32 cellular contexts compared by ENCODE assay signal in the genomic region with DNA sequence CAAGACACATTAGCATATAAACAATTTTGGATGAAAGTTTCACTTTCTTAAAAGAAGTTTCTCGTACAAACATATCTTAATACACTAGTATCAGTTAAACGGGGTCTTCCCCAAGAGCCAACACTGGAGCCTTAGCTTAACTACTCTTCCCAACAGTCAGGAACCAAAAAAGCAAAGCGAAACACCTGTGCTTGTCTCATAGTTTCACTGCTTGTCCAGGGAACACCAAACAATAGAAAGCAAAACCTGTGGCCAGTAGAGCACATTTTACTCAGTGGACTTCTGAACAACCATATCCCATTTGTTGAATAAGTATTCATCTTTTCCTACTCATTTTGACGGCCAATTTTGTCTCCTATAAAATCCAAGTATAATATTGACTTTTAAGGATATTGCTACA.
"Had no signal": no experiment of that assay in that cellular context is flagged by ENCODE, and none has a peak within 500 bp of the region (broad histone marks: within the 10 kb centered on the region; RNA-seq: fewer than 3 reads in every experiment).

No MANE protein-coding gene starts in this region.

- FAIRE-seq: endometrium, endothelial cell of umbilical vein had no signal

- H3K36me3 ChIP-seq: adrenal gland, breast epithelium, cardiac muscle cell, colonic mucosa, esophagus squamous epithelium, gastroesophageal sphincter, heart right ventricle had no signal

- H3K27ac ChIP-seq: adrenal gland, body of pancreas, breast epithelium, cardiac muscle cell, colonic mucosa, epithelial cell of prostate, esophagus squamous epithelium, gastroesophageal sphincter, heart right ventricle had no signal

- ATAC-seq: activated CD4-positive, alpha-beta T cell treated with anti-CD3 and anti-CD28 coated beads for 36 hours; activated CD8-positive, alpha-beta memory T cell treated with anti-CD3 and anti-CD28 coated beads, Interleukin-2, amount 10 ng/mL, durations not matched to agents 7 days and 5 days; activated CD8-positive, alpha-beta T cell treated with anti-CD3 and anti-CD28 coated beads, Interleukin-2, amount 10 ng/mL, durations not matched to agents 7 days and 5 days; activated naive CD8-positive, alpha-beta T cell treated with anti-CD3 and anti-CD28 coated beads, Interleukin-2, amount 50 U/mL, for 24 hours; body of pancreas; gastroesophageal sphincter; heart right ventricle had no signal

- DNase-seq: activated CD4-positive, alpha-beta memory T cell treated with anti-CD3 and anti-CD28 coated beads for 36 hours; activated CD4-positive, alpha-beta T cell treated with anti-CD3 and anti-CD28 coated beads for 36 hours; activated CD4-positive, alpha-beta T cell treated with anti-CD3 and anti-CD28 coated beads, Interleukin-2, amount 10 ng/mL, durations not matched to agents 24 days and 14 days; activated CD4-positive, CD25-positive, alpha-beta regulatory T cell; activated CD4-positive, CD25-positive, alpha-beta regulatory T cell treated with anti-CD3 and anti-CD28 coated beads, Interleukin-2, amount 50 U/mL, for 72 hours; activated CD8-positive, alpha-beta memory T cell treated with anti-CD3 and anti-CD28 coated beads, Interleukin-2, amount 10 ng/mL, durations not matched to agents 7 days and 5 days; activated CD8-positive, alpha-beta memory T cell treated with anti-CD3 and anti-CD28 coated beads, Interleukin-2, amount 50 U/mL, for 4 hours; activated CD8-positive, alpha-beta T cell treated with anti-CD3 and anti-CD28 coated beads, Interleukin-2, amount 10 ng/mL, durations not matched to agents 7 days and 5 days; activated effector memory CD4-positive, alpha-beta T cell treated with anti-CD3 and anti-CD28 coated beads, Interleukin-2, amount 50 U/mL, for 16 hours; activated naive CD4-positive, alpha-beta T cell treated with anti-CD3 and anti-CD28 coated beads for 36 hours; activated naive CD8-positive, alpha-beta T cell treated with anti-CD3 and anti-CD28 coated beads for 36 hours; activated naive CD8-positive, alpha-beta T cell treated with anti-CD3 and anti-CD28 coated beads, Interleukin-2, amount 50 U/mL, for 24 hours; activated T-cell treated with anti-CD3 and anti-CD28 coated beads, Interleukin-2, amount 50 U/mL, for 1 hour; activated T-cell treated with anti-CD3 and anti-CD28 coated beads, Interleukin-2, amount 50 U/mL, for 48 hours; adrenal gland; amygdala; aorta; body of pancreas; central memory CD4-positive, alpha-beta T cell; cerebellar nuclear complex; colonic mucosa; effector CD8-positive, alpha-beta T cell; esophagus squamous epithelium; foreskin melanocyte; heart right ventricle; T-helper 2 cell had no signal

- H3K27me3 ChIP-seq: adrenal gland, body of pancreas, breast epithelium, cardiac muscle cell, colonic mucosa, esophagus squamous epithelium, gastroesophageal sphincter, heart right ventricle had no signal

- H3K4me3 ChIP-seq: adrenal gland, body of pancreas, breast epithelium, cardiac muscle cell, colonic mucosa, esophagus squamous epithelium, gastroesophageal sphincter, heart right ventricle had no signal

- H3K4me1 ChIP-seq: adrenal gland, body of pancreas, breast epithelium, colonic mucosa, esophagus squamous epithelium, gastroesophageal sphincter, heart right ventricle had no signal

- H3K9me3 ChIP-seq: adrenal gland, body of pancreas, colonic mucosa, esophagus squamous epithelium had no signal
